Comparison of ENCODE assay signal across 26 cellular contexts in genomic region chr4:55608591-55608990, GRCh38. TPM values are rescaled to one million over a fixed set of nuclear protein-coding genes. Genes with fewer than 3 reads are reported as not detected.
DNase-seq lines count a peak whose midpoint lies in the region; TF ChIP-seq lines count a peak whose summit lies in the region.
"Had no signal": no experiment of that assay in that cellular context is flagged by ENCODE, and none has a peak within 500 bp of the region (broad histone marks: within the 10 kb centered on the region; RNA-seq: fewer than 3 reads in every experiment).

No MANE protein-coding gene starts in this region.

- H3K9me3 ChIP-seq in esophagus squamous epithelium, result no peaks in the 10 kb centered on the region
- H3K9me3 ChIP-seq: A549, HAP-1, SJCRH30 had no signal

- 25 to 36% methylated on average over 1 of the region's 1 CpG for WGBS in esophagus squamous epithelium, 2 donors

- peaks cover 0 to 7% (median 0%) of the 10 kb centered on the region in 3 donors for H3K36me3 ChIP-seq in esophagus squamous epithelium
- H3K36me3 ChIP-seq: HAP-1, SJCRH30 had no signal

- no peak for TF ChIP-seq CTCF in esophagus squamous epithelium (IDR thresholded peaks at IDR 0.05)
- TF ChIP-seq CTCF in progenitor cell of endocrine pancreas (IDR thresholded peaks at IDR 0.05; ENCODE audit: unreplicated experiment), result no peak

- no peak overlapping the region for H3K27ac Mint-ChIP-seq in progenitor cell of endocrine pancreas

- H3K36me3 Mint-ChIP-seq in progenitor cell of endocrine pancreas (ENCODE audit: insufficient read depth), result no peaks in the 10 kb centered on the region
- H3K36me3 Mint-ChIP-seq: CD4-positive, alpha-beta memory T cell had no signal

- no peaks in the 10 kb centered on the region for H3K4me1 Mint-ChIP-seq in progenitor cell of endocrine pancreas (ENCODE audit: low read depth)

- H3K9me3 Mint-ChIP-seq in progenitor cell of endocrine pancreas (ENCODE audit: low read depth), result no peaks in the 10 kb centered on the region
- H3K9me3 Mint-ChIP-seq: CD4-positive, alpha-beta memory T cell had no signal

- H3K27me3 ChIP-seq in esophagus squamous epithelium, result no peaks in the 10 kb centered on the region
- H3K27me3 ChIP-seq: SJCRH30 had no signal

- H3K4me3 Mint-ChIP-seq in progenitor cell of endocrine pancreas (ENCODE audit: low read depth), result no peak overlapping the region

- TF ChIP-seq POLR2A in esophagus squamous epithelium (IDR thresholded peaks at IDR 0.05), result no peak

- H3K4me3 ChIP-seq in esophagus squamous epithelium (no peak overlapping the region), skin epidermis (no peak overlapping the region)
- H3K4me3 ChIP-seq: A549, HAP-1, SJCRH30 had no signal

- H3K4me1 ChIP-seq in esophagus squamous epithelium, result peaks cover 15 to 59% (median 15%) of the 10 kb centered on the region in 3 donors
- H3K4me1 ChIP-seq: A549 had no signal

- peaks cover 5% of the 10 kb centered on the region for H3K27me3 Mint-ChIP-seq in progenitor cell of endocrine pancreas

- H3K27ac ChIP-seq in esophagus squamous epithelium (peak overlapping the region; percentile 68 to 86 (median 76)), skin epidermis (peak overlapping the region in 16 of 21 experiments; percentile 1 to 81 (median 62))
- H3K27ac ChIP-seq: A549, SJCRH30 had no signal

- intact Hi-C loops in esophagus squamous epithelium (cut with DNase I), result no loop called here

- DNase-seq in LHCN-M2 (ENCODE audit: low read depth) (peak; percentile 81), amniotic epithelial cell (ENCODE audit: low read depth) (peak; percentile 17), esophagus squamous epithelium (lab: John Stamatoyannopoulos, UW) (no peak), UCSD-AML1 (lab: John Stamatoyannopoulos, UW; ENCODE audit: unreplicated experiment) (no peak), progenitor cell of endocrine pancreas (ENCODE audit: low spot score, unreplicated experiment) (no peak), NCI-H1092 treated with DMSO at 0.1 percent for 48 hours (lab: John Stamatoyannopoulos, UW) (no peak)
- DNase-seq: C1 segment of cervical spinal cord, COR-L47, DMS53, GOT3, KBM-7, NCI-H1048, NCI-H1417 treated with DMSO at 0.1 percent for 48 hours, NCI-H1694 treated with DMSO at 0.1 percent for 48 hours, NCI-H2081 treated with DMSO at 0.1 percent for 48 hours, NCI-H2171 treated with DMSO at 0.1 percent for 48 hours, NCI-H345, NCI-H510A treated with DMSO at 0.1 percent for 48 hours had no signal

RNA-seq across cellular contexts. Expression of gene PDCL2, which starts 16.5 kb away (rescaled TPM):
- total RNA-seq in LHCN-M2 (2014; rRNA removed) (not detected in 2 replicates), esophagus squamous epithelium (1 to 10 TPM in 1 of 4 donors, not detected in 3; 1.5 TPM), progenitor cell of endocrine pancreas (not detected in 2 replicates)
- not detected for polyA plus RNA-seq in LHCN-M2 (2012)
- total RNA-seq: CD4-positive, alpha-beta memory T cell; Daoy; G401; Right ventricle myocardium inferior; SJCRH30 had no signal
- polyA plus RNA-seq: A549; CD4-positive, alpha-beta memory T cell had no signal

RNA-seq across cellular contexts. Expression of gene NMU, which starts 27.5 kb away (rescaled TPM):
- 0.34 TPM in 1 of 2 replicates, not detected in the other for total RNA-seq in LHCN-M2 (2014; rRNA removed)
- polyA plus RNA-seq in LHCN-M2 (2012), result 0.85 TPM
- total RNA-seq in esophagus squamous epithelium, result 100 to 1,000 TPM; 110 to 137 (median 116) TPM
- total RNA-seq in progenitor cell of endocrine pancreas, result 0.77 and 1.7 TPM in 2 replicates
- total RNA-seq: CD4-positive, alpha-beta memory T cell; G401; Right ventricle myocardium inferior had no signal

Comparison
In these comparisons a context has a peak if more than half of its experiments do, and no peak if none do; other contexts are left out.
1. DNase-seq: peak in LHCN-M2 (single experiment) and amniotic epithelial cell (single experiment); none in esophagus squamous epithelium (single experiment), UCSD-AML1 (single experiment), progenitor cell of endocrine pancreas (single experiment) and NCI-H1092 treated with DMSO at 0.1 percent for 48 hours (single experiment).
2. RNA of gene NMU, which starts 27.5 kb away (total RNA-seq): 110 to 137 TPM in esophagus squamous epithelium; 0.77 to 1.7 TPM in progenitor cell of endocrine pancreas and 0.34 TPM in LHCN-M2; every median in the first group is over 10 times any median in the second.